Comparison of ENCODE assay signal across 1 cellular context in the genomic region with DNA sequence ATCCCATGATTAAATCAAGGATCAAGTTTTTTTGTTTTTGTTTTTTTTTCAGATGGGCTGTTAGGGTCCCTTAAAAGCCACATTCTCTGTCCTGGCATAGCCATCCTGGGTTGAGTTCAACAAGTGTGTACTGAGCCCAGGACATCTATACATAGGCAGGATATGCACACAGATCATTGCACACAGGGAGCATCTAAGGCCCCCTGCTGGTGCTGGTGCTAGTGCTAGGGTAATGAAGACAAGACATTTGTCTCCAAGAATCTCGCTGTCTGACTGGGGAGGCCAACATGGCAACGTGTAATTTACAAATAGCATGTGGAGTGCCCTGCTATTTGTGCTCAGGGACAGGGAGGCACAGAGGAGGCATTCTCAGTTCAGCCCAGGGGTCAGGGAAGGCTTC.
TF ChIP-seq lines count a peak whose summit lies in the region.

No MANE protein-coding gene starts in this region.

TF ChIP-seq in GM12878, 131 proteins besides CTCF, POLR2A, EP300 and RAD21 (continued from another document):
- TF ChIP-seq, protein P1, sequence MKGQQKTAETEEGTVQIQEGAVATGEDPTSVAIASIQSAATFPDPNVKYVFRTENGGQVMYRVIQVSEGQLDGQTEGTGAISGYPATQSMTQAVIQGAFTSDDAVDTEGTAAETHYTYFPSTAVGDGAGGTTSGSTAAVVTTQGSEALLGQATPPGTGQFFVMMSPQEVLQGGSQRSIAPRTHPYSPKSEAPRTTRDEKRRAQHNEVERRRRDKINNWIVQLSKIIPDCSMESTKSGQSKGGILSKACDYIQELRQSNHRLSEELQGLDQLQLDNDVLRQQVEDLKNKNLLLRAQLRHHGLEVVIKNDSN (IDR thresholded peaks at IDR 0.05; ENCODE audit: borderline replicate concordance, extremely low read length, insufficient read depth, low read depth, low read length): no peak
- TF ChIP-seq TBL1XR1 (IDR thresholded peaks at IDR 0.05; ENCODE audit: low read depth, low read length): no peak
- TF ChIP-seq ETV6 (conservative IDR thresholded peaks at IDR 0.05 in 1 of 2, IDR thresholded peaks at IDR 0.05 in 1 of 2; ENCODE audit: borderline replicate concordance in 1 of 2, low read depth in 1 of 2): no peak
- no peak for TF ChIP-seq LARP7 (IDR thresholded peaks at IDR 0.05)
